In genomic region chr14:103281496-103282231, GRCh38 we compare ENCODE assay signal across 8 cellular contexts. TPM values are rescaled to one million over a fixed set of nuclear protein-coding genes. Genes with fewer than 3 reads are reported as not detected.
DNase-seq lines count a peak whose midpoint lies in the region; ATAC-seq and TF ChIP-seq lines count a peak whose summit lies in the region.

No MANE protein-coding gene starts in this region.

- H3K36me3 ChIP-seq in breast epithelium (no peaks in the 10 kb centered on the region), liver (ENCODE audit: control insufficient read depth in 4 of 4, insufficient read depth in 3 of 4, low read depth in 1 of 4, low read length in 3 of 4) (no peaks in the 10 kb centered on the region)

- no peaks in the 10 kb centered on the region for H3K9me3 Mint-ChIP-seq in mesothelial cell of epicardium

- WGBS in liver = 62% methylated on average over 11 of the region's 11 CpGs

- peaks cover 64% of the 10 kb centered on the region for H3K27me3 Mint-ChIP-seq in mesothelial cell of epicardium (ENCODE audit: low read depth)

- H3K4me1 Mint-ChIP-seq in mesothelial cell of epicardium = peaks cover 2% of the 10 kb centered on the region

- intact Hi-C loops in breast epithelium (cut with DNase I; ENCODE audit: low total_unique reads) = no loop called here

- H3K9me3 ChIP-seq in breast epithelium (no peaks in the 10 kb centered on the region), liver (ENCODE audit: control insufficient read depth in 4 of 4, low read length in 3 of 4) (no peaks in the 10 kb centered on the region)

- no peak for ATAC-seq in GM18498 (IDR thresholded peaks at IDR 0.05; ENCODE audit: unreplicated experiment)
- no peak for ATAC-seq in GM19463 (IDR thresholded peaks at IDR 0.05; ENCODE audit: unreplicated experiment)

- no peaks in the 10 kb centered on the region for H3K36me3 Mint-ChIP-seq in mesothelial cell of epicardium

- H3K27me3 ChIP-seq in breast epithelium (peaks cover 8 to 9% of the 10 kb centered on the region in 2 donors), liver (ENCODE audit: control insufficient read depth in 4 of 4, insufficient read depth in 4 of 4, low read length in 3 of 4) (no peaks in the 10 kb centered on the region)

- H3K27ac ChIP-seq in breast epithelium (no peak overlapping the region), liver (ENCODE audit: low read depth in 1 of 2, low read length in 2 of 2) (peak overlapping the region; percentile 35 to 78), coronary artery (no peak overlapping the region)

- no peak overlapping the region for H3K9ac ChIP-seq in liver (ENCODE audit: low read depth in 1 of 2, low read length in 2 of 2)

- no peak overlapping the region for H3K27ac Mint-ChIP-seq in mesothelial cell of epicardium

- DNase-seq in AG08395 (ENCODE audit: low spot score) = peak; percentile 82
- peak; percentile 13 to 28 for DNase-seq in Kasumi-1 (lab: John Stamatoyannopoulos, UW)
- peak in 1 of 2 donors; percentile 10 for DNase-seq in breast epithelium (ENCODE audit: low spot score in 2 of 2)
- no peak for DNase-seq in mesothelial cell of epicardium (ENCODE audit: low spot score in 2 of 2, unreplicated experiment in 2 of 2)
- DNase-seq in coronary artery (ENCODE audit: low spot score) = no peak

- H3K4me3 ChIP-seq in breast epithelium (no peak overlapping the region), liver (ENCODE audit: low read depth in 1 of 3, low read length in 3 of 3) (no peak overlapping the region), coronary artery (no peak overlapping the region)

- no peak overlapping the region for H3K4me3 Mint-ChIP-seq in mesothelial cell of epicardium

- TF ChIP-seq CTCF in breast epithelium (IDR thresholded peaks at IDR 0.05) (peak; percentile 8 to 25 (median 22)), liver (IDR thresholded peaks at IDR 0.05; ENCODE audit: low read depth, low read length, missing input control) (peak; percentile 47), mesothelial cell of epicardium (IDR thresholded peaks at IDR 0.05; ENCODE audit: unreplicated experiment) (no peak), coronary artery (IDR thresholded peaks at IDR 0.05) (no peak)

- peak; percentile 75 to 83 for TF ChIP-seq RAD21 in liver (IDR thresholded peaks at IDR 0.05)

- TF ChIP-seq POLR2A in breast epithelium (IDR thresholded peaks at IDR 0.05) = no peak

- peaks cover 0 to 3% of the 10 kb centered on the region in 2 donors for H3K4me1 ChIP-seq in breast epithelium
- peaks cover 2 to 26% (median 14%) of the 10 kb centered on the region in 4 donors for H3K4me1 ChIP-seq in liver (ENCODE audit: control insufficient read depth in 4 of 4, insufficient read depth in 4 of 4, low read length in 3 of 4)

TF ChIP-seq in liver, 16 proteins besides CTCF, POLR2A, EP300 and RAD21:
- TF ChIP-seq FOXA1 (IDR thresholded peaks at IDR 0.05) (no peak), HNF4A (conservative IDR thresholded peaks at IDR 0.05) (peak in 1 of 2 donors; percentile 64), SP1 (IDR thresholded peaks at IDR 0.05) (peak; percentile 8), MAX (IDR thresholded peaks at IDR 0.05) (peak; percentile 23), REST (IDR thresholded peaks at IDR 0.05) (no peak), RXRA (IDR thresholded peaks at IDR 0.05) (peak in 1 of 2 donors; percentile 67), YY1 (IDR thresholded peaks at IDR 0.05) (peak; percentile 59), JUND (IDR thresholded peaks at IDR 0.05) (no peak), ZBTB33 (IDR thresholded peaks at IDR 0.05) (no peak), HNF4G (IDR thresholded peaks at IDR 0.05) (no peak), NR2F2 (IDR thresholded peaks at IDR 0.05) (no peak), EGR1 (IDR thresholded peaks at IDR 0.05; ENCODE audit: low read depth in 2 of 2) (no peak)

RNA-seq across cellular contexts. Expression of gene EIF5, which starts 52.4 kb away (rescaled TPM):
- total RNA-seq in breast epithelium = 100 to 1,000 TPM; 143 to 254 (median 150) TPM
- total RNA-seq in liver = 100 to 1,000 TPM; 121 to 181 TPM
- polyA plus RNA-seq in liver = 100 to 1,000 TPM; 203 to 435 TPM
- 242 to 256 TPM (median 248 TPM) in 3 replicates for total RNA-seq in mesothelial cell of epicardium

Comparison
In these comparisons a context has a peak if more than half of its experiments do, and no peak if none do; other contexts are left out.
1. DNase-seq: peak in AG08395 (single experiment) and Kasumi-1 (2 of 2); none in mesothelial cell of epicardium (0 of 2) and coronary artery (single experiment).
2. H3K27ac ChIP-seq: peak in liver (2 of 2); none in breast epithelium (0 of 2) and coronary artery (0 of 2).
3. CTCF ChIP-seq: peak in breast epithelium (3 of 3) and liver (single experiment); none in mesothelial cell of epicardium (single experiment) and coronary artery (single experiment).